In the genomic region with DNA sequence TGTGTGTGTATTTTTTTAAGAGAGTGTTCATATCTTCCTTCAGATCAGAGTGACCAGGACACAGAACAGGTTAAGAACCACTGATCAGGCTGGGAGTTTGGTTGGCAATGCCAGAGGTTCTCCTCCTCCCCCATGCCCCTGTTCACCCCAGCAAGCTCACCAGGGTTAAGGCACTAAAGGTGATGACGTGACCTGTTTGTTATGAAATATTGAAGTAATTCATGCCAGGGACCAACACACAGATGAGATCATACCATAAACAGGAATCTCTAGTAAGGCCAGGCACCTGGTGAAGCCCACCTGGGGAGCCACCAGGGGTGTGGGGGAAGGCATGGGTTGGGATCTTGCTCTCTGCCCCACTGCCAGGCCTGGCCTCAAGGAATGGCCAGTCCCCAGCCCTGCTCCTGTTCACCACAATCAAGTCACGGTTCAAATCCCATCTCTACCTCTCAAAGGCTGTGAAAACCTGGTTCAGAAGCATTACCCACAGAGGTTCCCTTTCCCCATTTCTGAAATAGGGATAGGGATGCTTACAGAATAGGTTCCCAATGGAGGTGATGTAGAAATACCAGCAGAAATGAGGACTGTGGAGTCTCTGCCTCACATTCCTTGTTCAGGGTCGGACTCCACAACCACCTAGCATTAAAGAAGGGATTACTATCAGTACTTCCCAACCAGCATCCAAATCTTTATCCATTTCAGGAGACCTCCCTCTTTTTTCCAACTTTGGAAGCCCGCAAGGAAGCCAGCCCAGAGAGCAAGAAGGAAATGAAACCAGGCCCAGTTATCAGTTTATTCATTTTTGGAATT, we compare ENCODE assay signal across 1 cellular context.
TF ChIP-seq lines count a peak whose summit lies in the region.

No MANE protein-coding gene starts in this region.

TF ChIP-seq in SK-N-SH treated with all-trans-retinoic acid at 6 μM for 48 hours, 23 proteins besides CTCF, POLR2A, EP300 and RAD21 (continued from another document):
- TF ChIP-seq, protein P1, sequence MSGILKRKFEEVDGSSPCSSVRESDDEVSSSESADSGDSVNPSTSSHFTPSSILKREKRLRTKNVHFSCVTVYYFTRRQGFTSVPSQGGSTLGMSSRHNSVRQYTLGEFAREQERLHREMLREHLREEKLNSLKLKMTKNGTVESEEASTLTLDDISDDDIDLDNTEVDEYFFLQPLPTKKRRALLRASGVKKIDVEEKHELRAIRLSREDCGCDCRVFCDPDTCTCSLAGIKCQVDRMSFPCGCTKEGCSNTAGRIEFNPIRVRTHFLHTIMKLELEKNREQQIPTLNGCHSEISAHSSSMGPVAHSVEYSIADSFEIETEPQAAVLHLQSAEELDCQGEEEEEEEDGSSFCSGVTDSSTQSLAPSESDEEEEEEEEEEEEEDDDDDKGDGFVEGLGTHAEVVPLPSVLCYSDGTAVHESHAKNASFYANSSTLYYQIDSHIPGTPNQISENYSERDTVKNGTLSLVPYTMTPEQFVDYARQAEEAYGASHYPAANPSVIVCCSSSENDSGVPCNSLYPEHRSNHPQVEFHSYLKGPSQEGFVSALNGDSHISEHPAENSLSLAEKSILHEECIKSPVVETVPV (CRISPR knock-in tag; IDR thresholded peaks at IDR 0.05): no peak; the same call in 1 of the 2 replicates
- no peak for TF ChIP-seq BACH2 (CRISPR knock-in tag; IDR thresholded peaks at IDR 0.05; ENCODE audit: borderline replicate concordance)
- TF ChIP-seq, protein P2, sequence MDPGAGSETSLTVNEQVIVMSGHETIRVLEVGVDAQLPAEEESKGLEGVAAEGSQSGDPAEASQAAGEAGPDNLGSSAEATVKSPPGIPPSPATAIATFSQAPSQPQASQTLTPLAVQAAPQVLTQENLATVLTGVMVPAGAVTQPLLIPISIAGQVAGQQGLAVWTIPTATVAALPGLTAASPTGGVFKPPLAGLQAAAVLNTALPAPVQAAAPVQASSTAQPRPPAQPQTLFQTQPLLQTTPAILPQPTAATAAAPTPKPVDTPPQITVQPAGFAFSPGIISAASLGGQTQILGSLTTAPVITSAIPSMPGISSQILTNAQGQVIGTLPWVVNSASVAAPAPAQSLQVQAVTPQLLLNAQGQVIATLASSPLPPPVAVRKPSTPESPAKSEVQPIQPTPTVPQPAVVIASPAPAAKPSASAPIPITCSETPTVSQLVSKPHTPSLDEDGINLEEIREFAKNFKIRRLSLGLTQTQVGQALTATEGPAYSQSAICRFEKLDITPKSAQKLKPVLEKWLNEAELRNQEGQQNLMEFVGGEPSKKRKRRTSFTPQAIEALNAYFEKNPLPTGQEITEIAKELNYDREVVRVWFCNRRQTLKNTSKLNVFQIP (CRISPR knock-in tag; IDR thresholded peaks at IDR 0.05; ENCODE audit: borderline replicate concordance, low read depth): no peak
- no peak; the same call in 1 of the 2 replicates for TF ChIP-seq ARNTL (CRISPR knock-in tag; IDR thresholded peaks at IDR 0.05; ENCODE audit: borderline replicate concordance, low read depth)
- TF ChIP-seq ZNF565 (CRISPR knock-in tag; conservative IDR thresholded peaks at IDR 0.05; ENCODE audit: low read depth): no peak
